21 cellular contexts compared by ENCODE assay signal in genomic region chr1:205406252-205406651, GRCh38. TPM values are rescaled to one million over a fixed set of nuclear protein-coding genes. Genes with fewer than 3 reads are reported as not detected.
"Had no signal": no experiment of that assay in that cellular context is flagged by ENCODE, and none has a peak within 500 bp of the region (broad histone marks: within the 10 kb centered on the region; RNA-seq: fewer than 3 reads in every experiment).

No MANE protein-coding gene starts in this region.

RNA-seq across cellular contexts. Expression of gene LEMD1, which starts 15.6 kb away (rescaled TPM):
- total RNA-seq: left cardiac atrium; left lobe of liver; left ventricle myocardium superior; lung microvascular endothelial cell; mesenteric fat pad; mucosa of descending colon; myocyte; natural killer cell treated with Interleukin-12 subunit alpha and Interleukin-12 subunit beta and Interleukin-15 and Interleukin-18, amount 100 ng/mL, for 72 hours; pulmonary artery endothelial cell; right atrium auricular region; right lobe of liver; skeletal muscle tissue; stomach; transverse colon; urinary bladder; vagina had no signal
- polyA plus RNA-seq: naive thymus-derived CD4-positive, alpha-beta T cell; urinary bladder had no signal

RNA-seq across cellular contexts. Expression of gene KLHDC8A, which starts 49.5 kb away (rescaled TPM):
- total RNA-seq: left lobe of liver; left ventricle myocardium superior; lung microvascular endothelial cell; mesenteric fat pad; myocyte; naive thymus-derived CD4-positive, alpha-beta T cell; natural killer cell treated with Interleukin-12 subunit alpha and Interleukin-12 subunit beta and Interleukin-15 and Interleukin-18, amount 100 ng/mL, for 72 hours; omental fat pad; pulmonary artery endothelial cell; renal cortical epithelial cell; smooth muscle cell; vagina had no signal
- polyA plus RNA-seq: keratinocyte; naive thymus-derived CD4-positive, alpha-beta T cell had no signal

RNA-seq across cellular contexts. Expression of gene BLACAT1, which starts 49.6 kb away (rescaled TPM):
- total RNA-seq: left ventricle myocardium superior; lung microvascular endothelial cell; mesenteric fat pad; myocyte; natural killer cell treated with Interleukin-12 subunit alpha and Interleukin-12 subunit beta and Interleukin-15 and Interleukin-18, amount 100 ng/mL, for 72 hours; pulmonary artery endothelial cell; skeletal muscle tissue; urinary bladder had no signal
